20 cellular contexts compared by ENCODE assay signal in genomic region chr12:90951418-90952110, GRCh38. TPM values are rescaled to one million over a fixed set of nuclear protein-coding genes. Genes with fewer than 3 reads are reported as not detected.
DNase-seq lines count a peak whose midpoint lies in the region; FAIRE-seq lines count a peak whose summit lies in the region.
"Had no signal": no experiment of that assay in that cellular context is flagged by ENCODE, and none has a peak within 500 bp of the region (broad histone marks: within the 10 kb centered on the region; RNA-seq: fewer than 3 reads in every experiment).

No MANE protein-coding gene starts in this region.

- no peaks in the 10 kb centered on the region for H3K4me1 ChIP-seq in small intestine (ENCODE audit: control insufficient read depth in 2 of 2, insufficient read depth in 1 of 2, low read depth in 1 of 2, low read length in 1 of 2)
- H3K4me1 ChIP-seq: HAP-1 had no signal

- DNase-seq in EL (peak; percentile 30), OCI-M1 (lab: John Stamatoyannopoulos, UW) (peak; percentile 4), kidney glomerular epithelial cell (lab: John Stamatoyannopoulos, UW) (peak; percentile 59), small intestine (peak; percentile 61), MG63 (no peak), NCI-H146 (lab: John Stamatoyannopoulos, UW) (no peak), hippocampal formation (lab: John Stamatoyannopoulos, UW) (no peak)
- DNase-seq: AML-193; Caco-2; CD4-positive, alpha-beta T cell; GF-D8; KG1 had no signal

- FAIRE-seq in small intestine (lab: Jason Lieb, UNC): no peak
- FAIRE-seq: D721Med, HTR-8/SVneo had no signal

- WGBS in small intestine, 3 donors: 46 to 74% (median 66%) methylated on average over 1 of the region's 1 CpG

- no peak overlapping the region for H3K27ac ChIP-seq in small intestine (ENCODE audit: low read depth in 1 of 2, low read length in 1 of 2)
- H3K27ac ChIP-seq: C4-2B had no signal

- no peaks in the 10 kb centered on the region for H3K27me3 ChIP-seq in small intestine (ENCODE audit: control insufficient read depth in 2 of 2, insufficient read depth in 2 of 2, low read length in 2 of 2)
- no peaks in the 10 kb centered on the region for H3K27me3 ChIP-seq in MG63

- H3K36me3 ChIP-seq in small intestine (ENCODE audit: control insufficient read depth in 2 of 2, insufficient read depth in 2 of 2, low read length in 2 of 2): no peaks in the 10 kb centered on the region
- H3K36me3 ChIP-seq in MG63: no peaks in the 10 kb centered on the region
- H3K36me3 ChIP-seq: HAP-1 had no signal

- H3K4me3 ChIP-seq in small intestine (ENCODE audit: low read depth in 1 of 2, low read length in 2 of 2) (no peak overlapping the region), MG63 (no peak overlapping the region)
- H3K4me3 ChIP-seq: HAP-1 had no signal

- H3K9me3 ChIP-seq in small intestine (ENCODE audit: control insufficient read depth, low read depth) (peaks cover 3% of the 10 kb centered on the region), MG63 (no peaks in the 10 kb centered on the region)
- H3K9me3 ChIP-seq: Caco-2, HAP-1 had no signal

RNA-seq across cellular contexts. Expression of gene CCER1, which starts 3.4 kb away (rescaled TPM):
- not detected for polyA plus RNA-seq in small intestine
- total RNA-seq in MG63 (2014; rRNA removed; shearing (Covaris generic); ENCODE audit: low replicate concordance): not detected in 2 replicates
- total RNA-seq: A172; Caco-2; CD4-positive, alpha-beta T cell; H4 had no signal
- polyA plus RNA-seq: BJ, IgD-negative memory B cell had no signal

RNA-seq across cellular contexts. Expression of gene EPYC, which starts 53.2 kb away (rescaled TPM):
- polyA plus RNA-seq in small intestine: not detected
- total RNA-seq in MG63 (2014; rRNA removed; shearing (Covaris generic); ENCODE audit: low replicate concordance): not detected in 2 replicates
- total RNA-seq: A172; Caco-2; CD4-positive, alpha-beta T cell had no signal
- polyA plus RNA-seq: BJ, IgD-negative memory B cell had no signal

Comparison
In these comparisons a context has a peak if more than half of its experiments do, and no peak if none do; other contexts are left out.
1. DNase-seq: peak in EL (single experiment), OCI-M1 (single experiment), kidney glomerular epithelial cell (single experiment) and small intestine (single experiment); none in MG63 (single experiment), NCI-H146 (single experiment) and hippocampal formation (0 of 2).